In genomic region chr2:223835701-223836532, GRCh38 we compare ENCODE assay signal across 7 cellular contexts. TPM values are rescaled to one million over a fixed set of nuclear protein-coding genes. Genes with fewer than 3 reads are reported as not detected.
DNase-seq lines count a peak whose midpoint lies in the region; ATAC-seq and TF ChIP-seq lines count a peak whose summit lies in the region.

No MANE protein-coding gene starts in this region.

- TF ChIP-seq POLR2A in erythroblast (IDR thresholded peaks at IDR 0.05; ENCODE audit: low read length): no peak

- H3K36me3 ChIP-seq in HUES64 (ENCODE audit: insufficient read depth, low read length): no peaks in the 10 kb centered on the region
- H3K36me3 ChIP-seq in thoracic aorta: no peaks in the 10 kb centered on the region

- 79% methylated on average over 15 of the region's 15 CpGs for WGBS in HUES64

- no peaks in the 10 kb centered on the region for H3K27me3 Mint-ChIP-seq in MCF 10A (ENCODE audit: insufficient read depth, unreplicated experiment)

- peak overlapping the region; percentile 63 for H3K27ac Mint-ChIP-seq in MCF 10A (ENCODE audit: low read depth, unreplicated experiment)

- POLR2A ChIA-PET in MCF 10A (lab: Yijun Ruan, JAX): interaction anchor here (0.6 to 4.0 kb wide), 12 partner anchors 12 to 138 kb away, joined by 3 to 22 read pairs (median 4); no protein-coding TSS in a partner anchor

- H3K4me1 Mint-ChIP-seq in MCF 10A (ENCODE audit: insufficient read depth, unreplicated experiment): peaks cover 22% of the 10 kb centered on the region

- H3K36me3 Mint-ChIP-seq in MCF 10A (ENCODE audit: insufficient read depth, unreplicated experiment): no peaks in the 10 kb centered on the region

- peak overlapping the region; percentile 95 for H3K4me3 Mint-ChIP-seq in MCF 10A (ENCODE audit: unreplicated experiment)

- no TSS peak for BruUV-seq in MCF 10A (replicated peaks; lab: Mats Ljungman, UMichigan)

- peak; percentile 64 for ATAC-seq in GM18511 (IDR thresholded peaks at IDR 0.05; ENCODE audit: unreplicated experiment)
- peak; percentile 77 for ATAC-seq in GM21576 (IDR thresholded peaks at IDR 0.05; ENCODE audit: unreplicated experiment)
- no peak for ATAC-seq in thoracic aorta (ENCODE audit: insufficient number of reproducible peaks, low FRiP score, low read depth)

- TF ChIP-seq CTCF in MCF 10A (IDR thresholded peaks at IDR 0.05; ENCODE audit: unreplicated experiment): no peak
- TF ChIP-seq CTCF in thoracic aorta (IDR thresholded peaks at IDR 0.05): no peak

- H3K4me1 ChIP-seq in HUES64 (ENCODE audit: insufficient read depth, low read length) (peaks cover 29% of the 10 kb centered on the region), thoracic aorta (ENCODE audit: control insufficient read depth in 1 of 2, low read depth in 2 of 2) (peaks cover 8% of the 10 kb centered on the region in 2 donors)

- H3K4me3 ChIP-seq in HUES64 (ENCODE audit: low read length) (peak overlapping the region; percentile 84; the same call in 1 of the 2 replicates), thoracic aorta (peak overlapping the region; percentile 94)

- intact Hi-C loops in MCF 10A (cut with micrococcal nuclease): loop anchor here (5.0 kb wide), 1 partner anchor 106 kb away; no protein-coding TSS in a partner anchor

- H3K9me3 Mint-ChIP-seq in MCF 10A (ENCODE audit: unreplicated experiment): no peaks in the 10 kb centered on the region

- peak; percentile 67 for DNase-seq in MCF 10A (ENCODE audit: unreplicated experiment)
- no peak for DNase-seq in thoracic aorta (ENCODE audit: low spot score)
- DNase-seq in NCI-H82 treated with DMSO at 0.1 percent for 48 hours (lab: John Stamatoyannopoulos, UW; ENCODE audit: unreplicated experiment): no peak
- DNase-seq in erythroblast (lab: John Stamatoyannopoulos, UW): no peak

- H3K27ac ChIP-seq in HUES64 (ENCODE audit: low read depth, low read length): no peak overlapping the region
- H3K27ac ChIP-seq in thoracic aorta: no peak overlapping the region

- CTCF ChIA-PET in MCF 10A (lab: Yijun Ruan, JAX): interaction anchor here (0.5 to 3.3 kb wide), 12 partner anchors 14 to 109 kb away, joined by 3 to 20 read pairs (median 3); no protein-coding TSS in a partner anchor

- H3K27me3 ChIP-seq in HUES64 (ENCODE audit: insufficient read depth, low read length) (peaks cover 4% of the 10 kb centered on the region; the same call in 1 of the 2 replicates), thoracic aorta (replicated peaks; ENCODE audit: insufficient read depth) (no peaks in the 10 kb centered on the region)

- H3K9ac ChIP-seq in HUES64 (ENCODE audit: low read depth, low read length): no peak overlapping the region

- H3K9me3 ChIP-seq in HUES64 (ENCODE audit: insufficient read depth, low read depth, low read length) (no peaks in the 10 kb centered on the region), thoracic aorta (no peaks in the 10 kb centered on the region)

RNA-seq across cellular contexts. Expression of gene AP1S3, which starts 1.5 kb away (rescaled TPM):
- polyA plus RNA-seq in HUES64 (2013, experiment 1 of 2): 6.8 TPM
- 6.7 TPM for polyA plus RNA-seq in HUES64 (2013, experiment 2 of 2)
- total RNA-seq in MCF 10A (2022): 56.9 and 57.7 TPM in 2 replicates
- 1 to 10 TPM in 1 of 2 donors, under 1 TPM in 1; 0.95 to 3.0 TPM for total RNA-seq in thoracic aorta

Comparison
In these comparisons a context has a peak if more than half of its experiments do, and no peak if none do; other contexts are left out.
1. RNA of gene AP1S3, which starts 1.5 kb away (total RNA-seq): 56.9 to 57.7 TPM in MCF 10A; 0.95 to 3.0 TPM in thoracic aorta; every median in the first group is over 10 times any median in the second.